In the genomic region with DNA sequence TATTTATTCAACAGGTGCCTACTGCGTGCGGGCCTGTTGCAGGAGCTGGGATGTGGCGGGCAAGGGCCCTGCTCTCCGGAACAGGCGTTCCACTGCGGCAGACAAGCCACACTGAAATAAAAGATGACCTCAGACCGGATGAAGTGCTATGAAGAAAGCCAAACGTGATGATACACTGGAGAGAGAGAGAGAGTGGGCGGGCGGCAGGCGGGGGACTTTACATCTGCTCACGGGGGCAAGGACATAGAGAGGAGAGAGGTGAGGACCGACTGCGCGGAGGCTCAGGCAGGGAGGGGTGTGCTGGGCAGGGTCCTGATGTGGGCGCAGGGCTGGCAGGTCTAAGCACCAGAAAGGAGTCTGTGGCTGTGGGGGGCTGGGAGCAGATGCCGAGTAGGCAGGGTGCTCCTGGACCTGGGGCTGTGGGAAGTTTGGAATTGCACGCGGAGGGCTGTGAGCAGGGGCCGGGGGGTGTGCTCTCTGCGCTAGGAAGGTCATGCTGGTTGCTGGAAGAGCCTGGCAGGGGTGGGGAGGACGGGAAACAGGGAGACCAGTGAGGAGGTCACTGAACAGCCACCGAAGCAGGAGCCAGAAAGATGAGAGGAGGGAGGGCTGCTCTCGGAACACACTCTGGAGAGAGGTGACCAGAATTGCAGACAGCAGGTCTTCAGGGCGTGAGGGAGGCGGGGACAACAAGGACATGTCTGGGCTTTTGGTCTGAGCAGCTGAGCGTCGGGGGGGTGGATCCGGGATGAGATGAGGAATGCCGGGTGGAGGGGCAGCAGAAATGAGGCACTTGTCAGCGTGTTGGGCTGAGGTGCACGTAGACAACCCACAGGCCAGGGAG, we compare ENCODE assay signal across 8 cellular contexts. TPM values are rescaled to one million over a fixed set of nuclear protein-coding genes. Genes with fewer than 3 reads are reported as not detected.
DNase-seq lines count a peak whose midpoint lies in the region; ATAC-seq and TF ChIP-seq lines count a peak whose summit lies in the region.

No MANE protein-coding gene starts in this region.

- H3K27ac ChIP-seq in dorsolateral prefrontal cortex (peak overlapping the region in 42 of 59 donors; percentile 3 to 79 (median 54)), aorta (ENCODE audit: low read depth in 1 of 2, low read length in 2 of 2) (peak overlapping the region; percentile 2 to 54)

- ATAC-seq in aorta (ENCODE audit: low FRiP score) (peak; percentile 82), HG03432 (IDR thresholded peaks at IDR 0.05; ENCODE audit: unreplicated experiment) (no peak), HG02642 (IDR thresholded peaks at IDR 0.05; ENCODE audit: poor library complexity, unreplicated experiment) (no peak)

- WGBS in aorta, 2 donors = 19 to 22% methylated on average over 32 of the region's 32 CpGs

- no peak for TF ChIP-seq CTCF in dorsolateral prefrontal cortex (IDR thresholded peaks at IDR 0.05 in 54 of 56, conservative IDR thresholded peaks at IDR 0.05 in 2 of 56; ENCODE audit: low read depth in 1 of 56, partially characterized antibody in 56 of 56)

- no peaks in the 10 kb centered on the region for H3K36me3 ChIP-seq in mucosa of stomach (ENCODE audit: control insufficient read depth, insufficient read depth, low read length)
- H3K36me3 ChIP-seq in aorta (ENCODE audit: control insufficient read depth in 1 of 2, insufficient read depth in 2 of 2, low read length in 1 of 2) = no peaks in the 10 kb centered on the region

- no peaks in the 10 kb centered on the region for H3K27me3 ChIP-seq in dorsolateral prefrontal cortex
- H3K27me3 ChIP-seq in mucosa of stomach (ENCODE audit: control insufficient read depth, insufficient read depth, low read length) = no peaks in the 10 kb centered on the region
- H3K27me3 ChIP-seq in aorta (ENCODE audit: control insufficient read depth in 1 of 2, insufficient read depth in 2 of 2, low read length in 1 of 2) = no peaks in the 10 kb centered on the region

- DNase-seq in AG08396 (ENCODE audit: low spot score) (peak; percentile 90), NCI-H187 treated with DMSO at 0.1 percent for 48 hours (lab: John Stamatoyannopoulos, UW) (peak; percentile 43), dorsolateral prefrontal cortex (peak in 4 of 10 donors; percentile 36 to 65 (median 48)), aorta (peak; percentile 74 to 88)
- no peak for DNase-seq in activated CD4-positive, alpha-beta T cell treated with anti-CD3 and anti-CD28 coated beads for 4 hours

- peak overlapping the region; percentile 49 for H3K9ac ChIP-seq in mucosa of stomach (ENCODE audit: low read length)

- intact Hi-C loops in dorsolateral prefrontal cortex (cut with DNase I) (no loop called here), aorta (cut with DNase I) (no loop called here)

- peak overlapping the region in 43 of 59 donors; percentile 1 to 51 (median 22) for H3K4me3 ChIP-seq in dorsolateral prefrontal cortex
- H3K4me3 ChIP-seq in mucosa of stomach (ENCODE audit: low read length) = no peak overlapping the region
- H3K4me3 ChIP-seq in aorta (ENCODE audit: low read length in 2 of 2) = no peak overlapping the region

- H3K9me3 ChIP-seq in mucosa of stomach (ENCODE audit: control insufficient read depth, low read length) = no peaks in the 10 kb centered on the region
- H3K9me3 ChIP-seq in aorta (ENCODE audit: control insufficient read depth, low read length) = no peaks in the 10 kb centered on the region

- peaks cover 6% of the 10 kb centered on the region for H3K4me1 ChIP-seq in mucosa of stomach (ENCODE audit: control insufficient read depth, insufficient read depth, low read length)
- H3K4me1 ChIP-seq in aorta (ENCODE audit: control insufficient read depth in 1 of 2, insufficient read depth in 2 of 2, low read length in 2 of 2) = peaks cover 2 to 7% of the 10 kb centered on the region in 2 donors

RNA-seq across cellular contexts. Expression of a gene that starts 9.9 kb away (rescaled TPM):
- total RNA-seq in dorsolateral prefrontal cortex = 100 to 1,000 TPM in 82 of 120 experiments, 10 to 100 TPM in 38; 68.5 to 146 (median 109) TPM
- 100 to 1,000 TPM; 256 to 262 TPM for total RNA-seq in aorta
- polyA plus RNA-seq in aorta = 100 to 1,000 TPM; 357 to 465 TPM

RNA-seq across cellular contexts. Expression of a gene that starts 25.6 kb away (rescaled TPM):
- total RNA-seq in dorsolateral prefrontal cortex (100 to 1,000 TPM in 1 of 120 experiments, 10 to 100 TPM in 119; 22.0 to 110 (median 35.8) TPM), aorta (10 to 100 TPM; 36.5 to 55.4 TPM)
- polyA plus RNA-seq in aorta = 10 to 100 TPM; 29.3 to 82.5 TPM

RNA-seq across cellular contexts. Expression of a gene that starts 25.8 kb away (rescaled TPM):
- total RNA-seq in dorsolateral prefrontal cortex = 10 to 100 TPM; 12.5 to 29.2 (median 18.7) TPM
- 10 to 100 TPM; 26.8 to 27.9 TPM for total RNA-seq in aorta
- 10 to 100 TPM; 28.5 to 37.5 TPM for polyA plus RNA-seq in aorta

RNA-seq across cellular contexts. Expression of a gene that starts 36.3 kb away (rescaled TPM):
- total RNA-seq in dorsolateral prefrontal cortex (100 to 1,000 TPM in 112 of 120 experiments, 10 to 100 TPM in 8; 73.8 to 169 (median 128) TPM), aorta (100 to 1,000 TPM; 133 to 134 TPM)
- polyA plus RNA-seq in aorta = 100 to 1,000 TPM in 1 of 2 donors, 10 to 100 TPM in 1; 64.4 to 152 TPM

RNA-seq across cellular contexts. Expression of a gene that starts 37.1 kb away (rescaled TPM):
- total RNA-seq in dorsolateral prefrontal cortex = 10 to 100 TPM; 33.8 to 73.3 (median 51.7) TPM
- 10 to 100 TPM; 24.5 to 38.2 TPM for total RNA-seq in aorta
- 10 to 100 TPM in 1 of 2 donors, 1 to 10 TPM in 1; 6.8 to 19.9 TPM for polyA plus RNA-seq in aorta

Comparison
In these comparisons a context has a peak if more than half of its experiments do, and no peak if none do; other contexts are left out.
1. DNase-seq: peak in AG08396 (single experiment), NCI-H187 treated with DMSO at 0.1 percent for 48 hours (single experiment) and aorta (2 of 2); none in activated CD4-positive, alpha-beta T cell treated with anti-CD3 and anti-CD28 coated beads for 4 hours (0 of 2).
2. H3K4me3 ChIP-seq: peak in dorsolateral prefrontal cortex (43 of 59); none in mucosa of stomach (single experiment) and aorta (0 of 2).